Comparison of ENCODE assay signal across 8 cellular contexts in the genomic region with DNA sequence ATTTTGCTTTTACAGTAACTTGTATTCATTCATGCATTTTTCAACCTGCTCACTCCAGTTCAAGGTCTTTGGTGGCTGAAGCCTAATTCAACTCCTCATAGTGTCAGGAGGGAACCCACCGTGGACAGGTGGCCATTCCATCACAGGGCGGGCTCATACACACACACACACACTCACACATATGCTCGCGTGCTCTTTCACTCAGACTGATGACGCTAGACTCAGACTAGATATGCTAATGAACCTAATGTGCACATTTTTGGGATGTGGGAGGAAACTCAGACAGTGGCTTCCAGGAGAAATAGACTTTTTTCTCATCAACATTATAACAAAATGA. TPM values are rescaled to one million over a fixed set of nuclear protein-coding genes. Genes with fewer than 3 reads are reported as not detected.
DNase-seq lines count a peak whose midpoint lies in the region; ATAC-seq and TF ChIP-seq lines count a peak whose summit lies in the region.

No MANE protein-coding gene starts in this region.

- peaks cover 6% of the 10 kb centered on the region for H3K36me3 Mint-ChIP-seq in endothelial cell (ENCODE audit: low read depth, unreplicated experiment)
- H3K36me3 Mint-ChIP-seq in natural killer cell treated with Interleukin-12 subunit alpha and Interleukin-12 subunit beta and Interleukin-15 and Interleukin-18, amount 100 ng/mL, for 72 hours, result peaks cover 5% of the 10 kb centered on the region

- peak overlapping the region; percentile 71; the same call in 1 of the 2 replicates for H3K4me3 ChIP-seq in HEK293 (ENCODE audit: low read depth, low read length)
- peak overlapping the region; percentile 68 for H3K4me3 ChIP-seq in RWPE2 (ENCODE audit: severe bottlenecking)

- ATAC-seq in RWPE2 (ENCODE audit: low read depth), result no peak
- ATAC-seq in natural killer cell treated with Interleukin-12 subunit alpha and Interleukin-12 subunit beta and Interleukin-15 and Interleukin-18, amount 100 ng/mL, for 72 hours, result peak; percentile 1 to 45
- no peak for ATAC-seq in HG03378 (IDR thresholded peaks at IDR 0.05; ENCODE audit: unreplicated experiment)
- ATAC-seq in HG03097 (IDR thresholded peaks at IDR 0.05; ENCODE audit: low FRiP score, unreplicated experiment), result no peak

- CTCF ChIA-PET in HEK293 (lab: Yijun Ruan, JAX), result interaction anchor here (3.0 to 5.4 kb wide), 2 partner anchors 27 to 149 kb away, joined by 11 to 73 read pairs; no protein-coding TSS in a partner anchor

- H3K4me3 Mint-ChIP-seq in endothelial cell (ENCODE audit: unreplicated experiment), result peak overlapping the region; percentile 86
- H3K4me3 Mint-ChIP-seq in natural killer cell treated with Interleukin-12 subunit alpha and Interleukin-12 subunit beta and Interleukin-15 and Interleukin-18, amount 100 ng/mL, for 72 hours, result peak overlapping the region; percentile 91

- H3K4me1 Mint-ChIP-seq in endothelial cell (ENCODE audit: unreplicated experiment), result peaks cover 15% of the 10 kb centered on the region
- H3K4me1 Mint-ChIP-seq in natural killer cell treated with Interleukin-12 subunit alpha and Interleukin-12 subunit beta and Interleukin-15 and Interleukin-18, amount 100 ng/mL, for 72 hours (ENCODE audit: low read depth in 2 of 2), result peaks cover 34 to 38% of the 10 kb centered on the region in 2 donors

- H3K27me3 Mint-ChIP-seq in endothelial cell (ENCODE audit: unreplicated experiment), result peaks cover 17% of the 10 kb centered on the region
- H3K27me3 Mint-ChIP-seq in natural killer cell treated with Interleukin-12 subunit alpha and Interleukin-12 subunit beta and Interleukin-15 and Interleukin-18, amount 100 ng/mL, for 72 hours, result no peaks in the 10 kb centered on the region

- no peaks in the 10 kb centered on the region for H3K9me3 Mint-ChIP-seq in endothelial cell (ENCODE audit: unreplicated experiment)
- peaks cover 4% of the 10 kb centered on the region for H3K9me3 Mint-ChIP-seq in natural killer cell treated with Interleukin-12 subunit alpha and Interleukin-12 subunit beta and Interleukin-15 and Interleukin-18, amount 100 ng/mL, for 72 hours

- H3K36me3 ChIP-seq in HEK293 (ENCODE audit: control insufficient read depth in 2 of 2, insufficient read depth in 1 of 2, low read length in 2 of 2) (no peaks in the 10 kb centered on the region), RWPE2 (ENCODE audit: low read depth) (no peaks in the 10 kb centered on the region)

- H3K9me3 ChIP-seq in HEK293 (ENCODE audit: control insufficient read depth, insufficient read depth, low read depth, low read length) (no peaks in the 10 kb centered on the region), RWPE2 (ENCODE audit: severe bottlenecking) (no peaks in the 10 kb centered on the region)

- POLR2A ChIA-PET in HEK293 (lab: Yijun Ruan, JAX), result interaction anchor here (1.0 to 3.1 kb wide), 8 partner anchors 8 to 74 kb away, joined by 3 to 13 read pairs (median 6); a partner anchor contains a TSS

- H3K27ac ChIP-seq in HEK293 (ENCODE audit: extremely low read depth, low read depth, low read length) (peak overlapping the region; percentile 73; the same call in 1 of the 2 replicates), RWPE2 (ENCODE audit: poor library complexity, severe bottlenecking) (peak overlapping the region; percentile 69)

- H3K27ac Mint-ChIP-seq in endothelial cell (ENCODE audit: unreplicated experiment), result peak overlapping the region; percentile 13
- peak overlapping the region; percentile 47 to 87 for H3K27ac Mint-ChIP-seq in natural killer cell treated with Interleukin-12 subunit alpha and Interleukin-12 subunit beta and Interleukin-15 and Interleukin-18, amount 100 ng/mL, for 72 hours

- DNase-seq in DMS153 (lab: John Stamatoyannopoulos, UW) (peak; percentile 23), RWPE2 (ENCODE audit: low spot score) (no peak), endothelial cell (ENCODE audit: low spot score) (no peak), NCI-H1105 (lab: John Stamatoyannopoulos, UW) (no peak)
- DNase-seq in natural killer cell treated with Interleukin-12 subunit alpha and Interleukin-12 subunit beta and Interleukin-15 and Interleukin-18, amount 100 ng/mL, for 72 hours (ENCODE audit: low spot score), result no peak

- no peak for TF ChIP-seq CTCF in HEK293 (tag by site-specific recombination; IDR thresholded peaks at IDR 0.05)
- TF ChIP-seq CTCF in RWPE2 (IDR thresholded peaks at IDR 0.05; ENCODE audit: poor library complexity, severe bottlenecking), result no peak
- TF ChIP-seq CTCF in endothelial cell (IDR thresholded peaks at IDR 0.05; ENCODE audit: unreplicated experiment), result no peak

- no peaks in the 10 kb centered on the region for H3K4me1 ChIP-seq in HEK293 (ENCODE audit: control insufficient read depth, insufficient read depth, low read length)
- peaks cover 7% of the 10 kb centered on the region for H3K4me1 ChIP-seq in RWPE2 (ENCODE audit: insufficient read depth, poor library complexity, severe bottlenecking)

- H3K27me3 ChIP-seq in RWPE2 (ENCODE audit: insufficient read depth, poor library complexity, severe bottlenecking), result no peaks in the 10 kb centered on the region

TF ChIP-seq in HEK293, 187 proteins besides CTCF, POLR2A, EP300 and RAD21 (continues in another document):
- TF ChIP-seq, protein P1, sequence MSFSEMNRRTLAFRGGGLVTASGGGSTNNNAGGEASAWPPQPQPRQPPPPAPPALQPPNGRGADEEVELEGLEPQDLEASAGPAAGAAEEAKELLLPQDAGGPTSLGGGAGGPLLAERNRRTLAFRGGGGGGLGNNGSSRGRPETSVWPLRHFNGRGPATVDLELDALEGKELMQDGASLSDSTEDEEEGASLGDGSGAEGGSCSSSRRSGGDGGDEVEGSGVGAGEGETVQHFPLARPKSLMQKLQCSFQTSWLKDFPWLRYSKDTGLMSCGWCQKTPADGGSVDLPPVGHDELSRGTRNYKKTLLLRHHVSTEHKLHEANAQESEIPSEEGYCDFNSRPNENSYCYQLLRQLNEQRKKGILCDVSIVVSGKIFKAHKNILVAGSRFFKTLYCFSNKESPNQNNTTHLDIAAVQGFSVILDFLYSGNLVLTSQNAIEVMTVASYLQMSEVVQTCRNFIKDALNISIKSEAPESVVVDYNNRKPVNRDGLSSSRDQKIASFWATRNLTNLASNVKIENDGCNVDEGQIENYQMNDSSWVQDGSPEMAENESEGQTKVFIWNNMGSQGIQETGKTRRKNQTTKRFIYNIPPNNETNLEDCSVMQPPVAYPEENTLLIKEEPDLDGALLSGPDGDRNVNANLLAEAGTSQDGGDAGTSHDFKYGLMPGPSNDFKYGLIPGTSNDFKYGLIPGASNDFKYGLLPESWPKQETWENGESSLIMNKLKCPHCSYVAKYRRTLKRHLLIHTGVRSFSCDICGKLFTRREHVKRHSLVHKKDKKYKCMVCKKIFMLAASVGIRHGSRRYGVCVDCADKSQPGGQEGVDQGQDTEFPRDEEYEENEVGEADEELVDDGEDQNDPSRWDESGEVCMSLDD (tag by site-specific recombination; IDR thresholded peaks at IDR 0.05), result 0 out of 2 replicates have a peak, but pooled peaks have one; percentile 3
- TF ChIP-seq, protein P2, sequence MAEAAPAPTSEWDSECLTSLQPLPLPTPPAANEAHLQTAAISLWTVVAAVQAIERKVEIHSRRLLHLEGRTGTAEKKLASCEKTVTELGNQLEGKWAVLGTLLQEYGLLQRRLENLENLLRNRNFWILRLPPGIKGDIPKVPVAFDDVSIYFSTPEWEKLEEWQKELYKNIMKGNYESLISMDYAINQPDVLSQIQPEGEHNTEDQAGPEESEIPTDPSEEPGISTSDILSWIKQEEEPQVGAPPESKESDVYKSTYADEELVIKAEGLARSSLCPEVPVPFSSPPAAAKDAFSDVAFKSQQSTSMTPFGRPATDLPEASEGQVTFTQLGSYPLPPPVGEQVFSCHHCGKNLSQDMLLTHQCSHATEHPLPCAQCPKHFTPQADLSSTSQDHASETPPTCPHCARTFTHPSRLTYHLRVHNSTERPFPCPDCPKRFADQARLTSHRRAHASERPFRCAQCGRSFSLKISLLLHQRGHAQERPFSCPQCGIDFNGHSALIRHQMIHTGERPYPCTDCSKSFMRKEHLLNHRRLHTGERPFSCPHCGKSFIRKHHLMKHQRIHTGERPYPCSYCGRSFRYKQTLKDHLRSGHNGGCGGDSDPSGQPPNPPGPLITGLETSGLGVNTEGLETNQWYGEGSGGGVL (tag by site-specific recombination; IDR thresholded peaks at IDR 0.05), result peak; percentile 40; the same call in 1 of the 2 replicates
- TF ChIP-seq ZNF558 (tag by site-specific recombination; IDR thresholded peaks at IDR 0.05), result no peak
- peak; percentile 41; the same call in 1 of the 2 replicates for TF ChIP-seq ZBTB21 (tag by site-specific recombination; IDR thresholded peaks at IDR 0.05)
- peak; percentile 85; the same call in 1 of the 2 replicates for TF ChIP-seq SCRT2 (tag by site-specific recombination; IDR thresholded peaks at IDR 0.05)
- TF ChIP-seq ZNF19 (tag by site-specific recombination; IDR thresholded peaks at IDR 0.05; ENCODE audit: low read depth), result no peak
- peak; percentile 57 for TF ChIP-seq KLF1 (tag by site-specific recombination; IDR thresholded peaks at IDR 0.05)
- TF ChIP-seq ZNF677 (tag by site-specific recombination; IDR thresholded peaks at IDR 0.05), result no peak
- TF ChIP-seq ZNF777 (tag by site-specific recombination; IDR thresholded peaks at IDR 0.05; ENCODE audit: borderline replicate concordance), result peak; percentile 22; the same call in 1 of the 2 replicates
- TF ChIP-seq ZNF501 (tag by site-specific recombination; IDR thresholded peaks at IDR 0.05), result no peak
- TF ChIP-seq, protein P3, sequence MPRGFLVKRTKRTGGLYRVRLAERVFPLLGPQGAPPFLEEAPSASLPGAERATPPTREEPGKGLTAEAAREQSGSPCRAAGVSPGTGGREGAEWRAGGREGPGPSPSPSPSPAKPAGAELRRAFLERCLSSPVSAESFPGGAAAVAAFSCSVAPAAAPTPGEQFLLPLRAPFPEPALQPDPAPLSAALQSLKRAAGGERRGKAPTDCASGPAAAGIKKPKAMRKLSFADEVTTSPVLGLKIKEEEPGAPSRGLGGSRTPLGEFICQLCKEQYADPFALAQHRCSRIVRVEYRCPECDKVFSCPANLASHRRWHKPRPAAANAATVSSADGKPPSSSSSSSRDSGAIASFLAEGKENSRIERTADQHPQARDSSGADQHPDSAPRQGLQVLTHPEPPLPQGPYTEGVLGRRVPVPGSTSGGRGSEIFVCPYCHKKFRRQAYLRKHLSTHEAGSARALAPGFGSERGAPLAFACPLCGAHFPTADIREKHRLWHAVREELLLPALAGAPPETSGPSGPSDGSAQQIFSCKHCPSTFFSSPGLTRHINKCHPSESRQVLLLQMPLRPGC (tag by site-specific recombination; IDR thresholded peaks at IDR 0.05), result peak; percentile 76
- 0 out of 2 replicates have a peak, but pooled peaks have one; percentile 54 for TF ChIP-seq ZNF600 (tag by site-specific recombination; IDR thresholded peaks at IDR 0.05)
- TF ChIP-seq YY2 (tag by site-specific recombination; IDR thresholded peaks at IDR 0.05), result 0 out of 2 replicates have a peak, but pooled peaks have one; percentile 14
- TF ChIP-seq ZNF629 (tag by site-specific recombination; IDR thresholded peaks at IDR 0.05), result 0 out of 2 replicates have a peak, but pooled peaks have one; percentile 7

RNA-seq across cellular contexts. Expression of a gene that starts 56.7 kb away (rescaled TPM):
- total RNA-seq in endothelial cell (ENCODE audit: unreplicated experiment), result 82.8 TPM
- 10 to 100 TPM; 49.1 to 74.0 TPM for total RNA-seq in natural killer cell treated with Interleukin-12 subunit alpha and Interleukin-12 subunit beta and Interleukin-15 and Interleukin-18, amount 100 ng/mL, for 72 hours

Comparison
In these comparisons a context has a peak if more than half of its experiments do, and no peak if none do; other contexts are left out.
1. ATAC-seq: peak in natural killer cell treated with Interleukin-12 subunit alpha and Interleukin-12 subunit beta and Interleukin-15 and Interleukin-18, amount 100 ng/mL, for 72 hours (2 of 2); none in RWPE2 (single experiment), HG03378 (single experiment) and HG03097 (single experiment).